28 cellular contexts compared by ENCODE assay signal in genomic region chr22:36032611-36033010, GRCh38.
"Had no signal": no experiment of that assay in that cellular context is flagged by ENCODE, and none has a peak within 500 bp of the region (broad histone marks: within the 10 kb centered on the region; RNA-seq: fewer than 3 reads in every experiment).

No MANE protein-coding gene starts in this region.

- H3K27me3 Mint-ChIP-seq: type B pancreatic cell had no signal

- H3K4me1 ChIP-seq: testis, upper lobe of right lung, uterus had no signal

- FAIRE-seq: urothelium cell line had no signal

- H3K36me3 Mint-ChIP-seq: stimulated activated effector memory CD8-positive, alpha-beta T cell treated with anti-CD3 and anti-CD28 coated beads, Interleukin-12 subunit alpha, Interleukin-12 subunit beta, amount 100 ng/mL, for 72 hours; stimulated activated memory B cell treated with anti-CD40 and anti-IgM and Interleukin-4, amounts not matched to agents 10 μg/mL and 1 μg/mL and 100 μg/mL, for 72 hours; stimulated activated naive B cell treated with anti-CD40 and anti-IgM and Interleukin-4, amounts not matched to agents 10 μg/mL and 1 μg/mL and 100 μg/mL, for 72 hours; type B pancreatic cell had no signal

- ATAC-seq: stimulated activated effector memory CD8-positive, alpha-beta T cell treated with anti-CD3 and anti-CD28 coated beads, Interleukin-12 subunit alpha, Interleukin-12 subunit beta, amount 100 ng/mL, for 72 hours; stimulated activated memory B cell treated with anti-CD40 and anti-IgM and Interleukin-4, amounts not matched to agents 10 μg/mL and 1 μg/mL and 100 μg/mL, for 72 hours; stimulated activated naive B cell treated with anti-CD40 and anti-IgM and Interleukin-4, amounts not matched to agents 10 μg/mL and 1 μg/mL and 100 μg/mL, for 72 hours; stimulated activated naive CD8-positive, alpha-beta T cell treated with anti-CD3 and anti-CD28 coated beads, Interleukin-15, amount 100 ng/mL, for 72 hours; stimulated activated naive CD8-positive, alpha-beta T cell treated with anti-CD3 and anti-CD28 coated beads, Interleukin-15, Interleukin-2, amounts not matched to agents 100 U/mL and 50 U/mL, for 24 hours; upper lobe of right lung had no signal

- DNase-seq: stimulated activated CD4-positive, alpha-beta T cell treated with anti-CD3 and anti-CD28 coated beads, Interleukin-2, amount 100 ng/mL, for 48 hours; stimulated activated CD4-positive, alpha-beta T cell treated with anti-CD3 and anti-CD28 coated beads, Interleukin-4, amount 100 ng/mL, for 1 hour; stimulated activated CD4-positive, alpha-beta T cell treated with anti-CD3 and anti-CD28 coated beads, Interleukin-4, amount 100 ng/mL, for 24 hours; stimulated activated CD4-positive, alpha-beta T cell treated with anti-CD3 and anti-CD28 coated beads, Interleukin-4, amount 100 ng/mL, for 4 hours; stimulated activated CD8-positive, alpha-beta memory T cell treated with anti-CD3 and anti-CD28 coated beads, Interleukin-4, amount 100 ng/mL, for 48 hours; stimulated activated naive B cell treated with anti-CD40 and anti-IgM and Interleukin-4, amounts not matched to agents 10 μg/mL and 1 μg/mL and 100 μg/mL, for 72 hours; stimulated activated naive CD4-positive, alpha-beta T cell; stimulated activated naive CD4-positive, alpha-beta T cell treated with Interleukin-2 at 50 U/mL for 16 hours; stimulated activated naive CD8-positive, alpha-beta T cell treated with anti-CD3 and anti-CD28 coated beads, Interleukin-15, amount 100 ng/mL, for 72 hours; stimulated activated naive CD8-positive, alpha-beta T cell treated with anti-CD3 and anti-CD28 coated beads, Interleukin-15, Interleukin-2, amounts not matched to agents 100 U/mL and 50 U/mL, for 24 hours; stomach; substantia nigra; testis; thyroid gland; tibial artery; transverse colon; upper lobe of right lung; uterus had no signal

- H3K36me3 ChIP-seq: stomach, suprapubic skin, thoracic aorta, thyroid gland, tibial artery, tibial nerve, transverse colon, upper lobe of left lung, upper lobe of right lung, uterus, vagina had no signal

- H3K4me3 ChIP-seq: stomach, suprapubic skin, testis, thoracic aorta, thyroid gland, tibial artery, tibial nerve, transverse colon, upper lobe of left lung, upper lobe of right lung, uterus, vagina had no signal

- H3K9me3 ChIP-seq: stomach, suprapubic skin, testis, thoracic aorta, thyroid gland, tibial artery, tibial nerve, transverse colon, upper lobe of left lung, upper lobe of right lung, uterus, vagina had no signal

- H3K9me3 Mint-ChIP-seq: stimulated activated effector memory CD8-positive, alpha-beta T cell treated with anti-CD3 and anti-CD28 coated beads, Interleukin-12 subunit alpha, Interleukin-12 subunit beta, amount 100 ng/mL, for 72 hours; stimulated activated memory B cell treated with anti-CD40 and anti-IgM and Interleukin-4, amounts not matched to agents 10 μg/mL and 1 μg/mL and 100 μg/mL, for 72 hours; stimulated activated naive B cell treated with anti-CD40 and anti-IgM and Interleukin-4, amounts not matched to agents 10 μg/mL and 1 μg/mL and 100 μg/mL, for 72 hours; stimulated activated naive CD8-positive, alpha-beta T cell treated with anti-CD3 and anti-CD28 coated beads, Interleukin-15, amount 100 ng/mL, for 72 hours; stimulated activated naive CD8-positive, alpha-beta T cell treated with anti-CD3 and anti-CD28 coated beads, Interleukin-15, Interleukin-2, amounts not matched to agents 100 ng/mL and 50 ng/mL, for 24 hours; type B pancreatic cell had no signal

- H3K27me3 ChIP-seq: suprapubic skin, testis, thyroid gland, tibial artery, tibial nerve, transverse colon, upper lobe of right lung, uterus, vagina had no signal

- H3K27ac ChIP-seq: stomach, suprapubic skin, testis, thoracic aorta, thyroid gland, tibial artery, tibial nerve, transverse colon, upper lobe of left lung, upper lobe of right lung, uterus, vagina had no signal

- H3K27ac Mint-ChIP-seq: stimulated activated effector memory CD8-positive, alpha-beta T cell treated with anti-CD3 and anti-CD28 coated beads, Interleukin-12 subunit alpha, Interleukin-12 subunit beta, amount 100 ng/mL, for 72 hours; stimulated activated memory B cell treated with anti-CD40 and anti-IgM and Interleukin-4, amounts not matched to agents 10 μg/mL and 1 μg/mL and 100 μg/mL, for 72 hours; stimulated activated naive B cell treated with anti-CD40 and anti-IgM and Interleukin-4, amounts not matched to agents 10 μg/mL and 1 μg/mL and 100 μg/mL, for 72 hours; stimulated activated naive CD8-positive, alpha-beta T cell treated with anti-CD3 and anti-CD28 coated beads, Interleukin-15, amount 100 ng/mL, for 72 hours; stimulated activated naive CD8-positive, alpha-beta T cell treated with anti-CD3 and anti-CD28 coated beads, Interleukin-15, Interleukin-2, amounts not matched to agents 100 ng/mL and 50 ng/mL, for 24 hours; type B pancreatic cell had no signal

- H3K4me3 Mint-ChIP-seq: stimulated activated effector memory CD8-positive, alpha-beta T cell treated with anti-CD3 and anti-CD28 coated beads, Interleukin-12 subunit alpha, Interleukin-12 subunit beta, amount 100 ng/mL, for 72 hours; stimulated activated memory B cell treated with anti-CD40 and anti-IgM and Interleukin-4, amounts not matched to agents 10 μg/mL and 1 μg/mL and 100 μg/mL, for 72 hours; stimulated activated naive B cell treated with anti-CD40 and anti-IgM and Interleukin-4, amounts not matched to agents 10 μg/mL and 1 μg/mL and 100 μg/mL, for 72 hours; stimulated activated naive CD8-positive, alpha-beta T cell treated with anti-CD3 and anti-CD28 coated beads, Interleukin-15, amount 100 ng/mL, for 72 hours; stimulated activated naive CD8-positive, alpha-beta T cell treated with anti-CD3 and anti-CD28 coated beads, Interleukin-15, Interleukin-2, amounts not matched to agents 100 ng/mL and 50 ng/mL, for 24 hours; type B pancreatic cell had no signal
